17 cellular contexts compared by ENCODE assay signal in genomic region chr3:127113571-127113891, GRCh38.
"Had no signal": no experiment of that assay in that cellular context is flagged by ENCODE, and none has a peak within 500 bp of the region (broad histone marks: within the 10 kb centered on the region; RNA-seq: fewer than 3 reads in every experiment).

No MANE protein-coding gene starts in this region.

- H2AFZ ChIP-seq: hepatocyte had no signal

- H3K36me3 Mint-ChIP-seq: stimulated activated effector memory CD8-positive, alpha-beta T cell treated with anti-CD3 and anti-CD28 coated beads, Interleukin-12 subunit alpha, Interleukin-12 subunit beta, amount 100 ng/mL, for 72 hours had no signal

- H3K27ac Mint-ChIP-seq: naive thymus-derived CD4-positive, alpha-beta T cell; nephron progenitor cell; stimulated activated effector memory CD8-positive, alpha-beta T cell treated with anti-CD3 and anti-CD28 coated beads, Interleukin-12 subunit alpha, Interleukin-12 subunit beta, amount 100 ng/mL, for 72 hours had no signal

- ATAC-seq: left colon; naive thymus-derived CD4-positive, alpha-beta T cell; right cardiac atrium; stimulated activated naive CD8-positive, alpha-beta T cell treated with anti-CD3 and anti-CD28 coated beads, Interleukin-15, Interleukin-2, amounts not matched to agents 100 U/mL and 50 U/mL, for 24 hours had no signal

- H3K79me2 ChIP-seq: hepatocyte had no signal

- DNase-seq: dermis blood vessel endothelial cell; foreskin melanocyte; left colon; mammary epithelial cell; nephron progenitor cell; right cardiac atrium; stimulated activated CD4-positive, alpha-beta T cell treated with anti-CD3 and anti-CD28 coated beads, Interleukin-4, amount 100 ng/mL, for 1 hour; stimulated activated CD8-positive, alpha-beta memory T cell treated with anti-CD3 and anti-CD28 coated beads, Interleukin-4, amount 100 ng/mL, for 48 hours; stimulated activated naive CD8-positive, alpha-beta T cell treated with anti-CD3 and anti-CD28 coated beads, Interleukin-15, Interleukin-2, amounts not matched to agents 100 U/mL and 50 U/mL, for 24 hours; uterus had no signal

- H3K27ac ChIP-seq: hepatocyte, tibial artery, upper lobe of left lung, uterus had no signal

- H3K4me1 ChIP-seq: tibial artery, upper lobe of left lung, uterus had no signal

- H3K36me3 ChIP-seq: tibial artery, upper lobe of left lung, uterus had no signal

- H3K4me3 ChIP-seq: hepatocyte, tibial artery, upper lobe of left lung, uterus had no signal

- FAIRE-seq: colon, endothelial cell of umbilical vein had no signal

- H3K4me1 Mint-ChIP-seq: naive thymus-derived CD4-positive, alpha-beta T cell; stimulated activated effector memory CD8-positive, alpha-beta T cell treated with anti-CD3 and anti-CD28 coated beads, Interleukin-12 subunit alpha, Interleukin-12 subunit beta, amount 100 ng/mL, for 72 hours had no signal

- H3K27me3 ChIP-seq: tibial artery, upper lobe of left lung, uterus had no signal

- H3K9me3 ChIP-seq: uterus had no signal

- H3K4me2 ChIP-seq: hepatocyte had no signal

- H3K4me3 Mint-ChIP-seq: naive thymus-derived CD4-positive, alpha-beta T cell; nephron progenitor cell; stimulated activated effector memory CD8-positive, alpha-beta T cell treated with anti-CD3 and anti-CD28 coated beads, Interleukin-12 subunit alpha, Interleukin-12 subunit beta, amount 100 ng/mL, for 72 hours had no signal
